1 cellular context compared by ENCODE assay signal in genomic region chr10:119270893-119271361, GRCh38.
TF ChIP-seq lines count a peak whose summit lies in the region.

No MANE protein-coding gene starts in this region.

TF ChIP-seq in HepG2, 621 proteins besides CTCF, POLR2A, EP300 and RAD21 (continued from another document and continues in another):
- TF ChIP-seq E2F5 (CRISPR knock-in tag; conservative IDR thresholded peaks at IDR 0.05): no peak
- no peak for TF ChIP-seq ARNT (IDR thresholded peaks at IDR 0.05)
- peak; percentile 41; the same call in 1 of the 2 replicates for TF ChIP-seq ZFP91 (CRISPR knock-in tag; IDR thresholded peaks at IDR 0.05; ENCODE audit: borderline replicate concordance)
- peak; percentile 79; the same call in 1 of the 2 replicates for TF ChIP-seq ZFP82 (CRISPR knock-in tag; IDR thresholded peaks at IDR 0.05; ENCODE audit: borderline replicate concordance)
- peak; percentile 63 for TF ChIP-seq MED1 (CRISPR knock-in tag; IDR thresholded peaks at IDR 0.05)
- peak; percentile 23; the same call in 1 of the 2 replicates for TF ChIP-seq NR0B2 (CRISPR knock-in tag; IDR thresholded peaks at IDR 0.05)
- TF ChIP-seq ZSCAN21 (CRISPR knock-in tag; IDR thresholded peaks at IDR 0.05; ENCODE audit: borderline replicate concordance): peak; percentile 48; the same call in 1 of the 2 replicates
- TF ChIP-seq ZNF331 (CRISPR knock-in tag; IDR thresholded peaks at IDR 0.05): peak; percentile 55; the same call in 1 of the 2 replicates
- no peak for TF ChIP-seq ZNF639 (CRISPR knock-in tag; conservative IDR thresholded peaks at IDR 0.05)
- no peak for TF ChIP-seq HNF1B (CRISPR knock-in tag; IDR thresholded peaks at IDR 0.05)
- no peak for TF ChIP-seq ZNF225 (CRISPR knock-in tag; IDR thresholded peaks at IDR 0.05)
- peak; percentile 90 for TF ChIP-seq ZNF800 (CRISPR knock-in tag; IDR thresholded peaks at IDR 0.05)
- TF ChIP-seq PLRG1 (conservative IDR thresholded peaks at IDR 0.05): no peak
- TF ChIP-seq TFDP2 (CRISPR knock-in tag; IDR thresholded peaks at IDR 0.05): peak; percentile 59
- TF ChIP-seq JUN (CRISPR knock-in tag; IDR thresholded peaks at IDR 0.05): no peak
- peak; percentile 77 for TF ChIP-seq ZMYM3 (CRISPR knock-in tag; IDR thresholded peaks at IDR 0.05)
- no peak for TF ChIP-seq THAP8 (CRISPR knock-in tag; IDR thresholded peaks at IDR 0.05; ENCODE audit: borderline replicate concordance)
- TF ChIP-seq RERE (CRISPR knock-in tag; IDR thresholded peaks at IDR 0.05; ENCODE audit: low read depth): no peak
- TF ChIP-seq ZNF589 (CRISPR knock-in tag; conservative IDR thresholded peaks at IDR 0.05): no peak; the same call in 1 of the 2 replicates
- TF ChIP-seq BHLHE40 (IDR thresholded peaks at IDR 0.05; ENCODE audit: low read length): peak; percentile 63
- peak; percentile 50; the same call in 1 of the 2 replicates for TF ChIP-seq ZNF569 (CRISPR knock-in tag; IDR thresholded peaks at IDR 0.05; ENCODE audit: borderline replicate concordance)
- no peak for TF ChIP-seq ETV6 (CRISPR knock-in tag; conservative IDR thresholded peaks at IDR 0.05)
- no peak for TF ChIP-seq NCOA1 (CRISPR knock-in tag; IDR thresholded peaks at IDR 0.05)
- no peak for TF ChIP-seq RFXANK (CRISPR knock-in tag; IDR thresholded peaks at IDR 0.05)
- no peak for TF ChIP-seq TEAD2 (CRISPR knock-in tag; IDR thresholded peaks at IDR 0.05)
- TF ChIP-seq IRF1 (CRISPR knock-in tag; IDR thresholded peaks at IDR 0.05; ENCODE audit: low read depth): no peak
- TF ChIP-seq MEIS2 (CRISPR knock-in tag; IDR thresholded peaks at IDR 0.05): peak; percentile 64; the same call in 1 of the 2 replicates
- TF ChIP-seq ZNF616 (CRISPR knock-in tag; IDR thresholded peaks at IDR 0.05; ENCODE audit: low read depth): 0 out of 2 replicates have a peak, but pooled peaks have one; percentile 68
- TF ChIP-seq ZFP36 (IDR thresholded peaks at IDR 0.05; ENCODE audit: borderline replicate concordance, low read depth, low read length, partially characterized antibody): no peak
- TF ChIP-seq PLSCR1 (CRISPR knock-in tag; IDR thresholded peaks at IDR 0.05; ENCODE audit: borderline replicate concordance): no peak
- TF ChIP-seq FIP1L1 (IDR thresholded peaks at IDR 0.05; ENCODE audit: borderline replicate concordance, insufficient read depth, low read depth, low read length): no peak
- TF ChIP-seq KDM3A (CRISPR knock-in tag; IDR thresholded peaks at IDR 0.05; ENCODE audit: low read depth): no peak
- TF ChIP-seq HOMEZ (CRISPR knock-in tag; IDR thresholded peaks at IDR 0.05; ENCODE audit: low read depth): no peak
- TF ChIP-seq KMT2B (CRISPR knock-in tag; IDR thresholded peaks at IDR 0.05): peak; percentile 50; the same call in 1 of the 2 replicates
